9 cellular contexts compared by ENCODE assay signal in the genomic region with DNA sequence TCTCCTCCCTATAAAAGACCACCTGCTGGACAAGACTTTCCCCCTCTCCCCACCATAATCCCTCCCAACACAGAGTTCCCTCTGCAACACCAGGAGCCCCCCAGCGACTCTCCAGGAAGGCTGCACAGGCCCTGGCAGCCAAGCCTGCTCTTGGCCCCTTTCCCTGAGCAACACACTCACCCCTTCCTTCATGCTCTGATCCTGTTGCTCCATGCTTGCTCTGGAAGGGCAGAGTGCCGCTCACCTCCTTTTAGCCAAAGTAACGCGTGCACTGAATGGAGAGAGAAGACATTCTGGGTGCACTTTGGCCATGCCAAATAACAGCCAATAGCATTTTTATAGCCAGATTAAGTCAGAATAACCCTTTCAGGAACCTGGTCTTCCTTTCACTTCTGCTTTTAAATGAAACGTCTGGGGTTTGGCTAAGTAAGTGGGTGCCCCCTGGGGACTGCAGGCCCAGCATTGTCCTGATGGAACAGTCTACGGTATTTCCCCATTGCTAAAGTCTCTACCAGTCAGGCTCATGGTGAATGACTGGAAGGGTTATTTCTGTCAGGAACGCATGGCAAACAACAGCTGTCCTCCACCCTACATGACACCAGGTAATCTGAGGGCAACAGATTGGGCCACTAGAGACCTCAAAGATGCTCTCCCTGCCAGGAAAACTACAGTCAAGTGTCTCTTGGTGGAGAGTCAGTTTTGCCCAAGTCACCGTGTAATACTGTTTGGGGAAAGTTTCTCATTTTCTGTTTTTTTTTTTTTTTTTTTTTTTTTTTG. TPM values are rescaled to one million over a fixed set of nuclear protein-coding genes. Genes with fewer than 3 reads are reported as not detected.
DNase-seq lines count a peak whose midpoint lies in the region; ATAC-seq, FAIRE-seq and TF ChIP-seq lines count a peak whose summit lies in the region.
"Had no signal": no experiment of that assay in that cellular context is flagged by ENCODE, and none has a peak within 500 bp of the region (broad histone marks: within the 10 kb centered on the region; RNA-seq: fewer than 3 reads in every experiment).

A gene with protein sequence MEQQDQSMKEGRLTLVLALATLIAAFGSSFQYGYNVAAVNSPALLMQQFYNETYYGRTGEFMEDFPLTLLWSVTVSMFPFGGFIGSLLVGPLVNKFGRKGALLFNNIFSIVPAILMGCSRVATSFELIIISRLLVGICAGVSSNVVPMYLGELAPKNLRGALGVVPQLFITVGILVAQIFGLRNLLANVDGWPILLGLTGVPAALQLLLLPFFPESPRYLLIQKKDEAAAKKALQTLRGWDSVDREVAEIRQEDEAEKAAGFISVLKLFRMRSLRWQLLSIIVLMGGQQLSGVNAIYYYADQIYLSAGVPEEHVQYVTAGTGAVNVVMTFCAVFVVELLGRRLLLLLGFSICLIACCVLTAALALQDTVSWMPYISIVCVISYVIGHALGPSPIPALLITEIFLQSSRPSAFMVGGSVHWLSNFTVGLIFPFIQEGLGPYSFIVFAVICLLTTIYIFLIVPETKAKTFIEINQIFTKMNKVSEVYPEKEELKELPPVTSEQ (minus strand): TSS at position 312 of the 777 bp plus-strand sequence. CDS start 99 bp downstream, at position 213.

- 15% methylated on average over 7 of the region's 8 CpGs for WGBS in HepG2 (ENCODE audit: low lambda C conversion rate)
- 13 to 14% methylated on average over 8 of the region's 8 CpGs for WGBS in aorta, 2 donors
- whole genome bisulfite sequencing in SK-N-SH (ENCODE audit: low lambda C conversion rate): 91% methylated on average over 7 of the region's 8 CpGs

- no peaks in the 10 kb centered on the region for H3K36me3 ChIP-seq in HepG2 (replicated peaks in 1 of 2; ENCODE audit: control insufficient read depth in 1 of 2, insufficient read depth in 2 of 2, low read length in 2 of 2)
- H3K36me3 ChIP-seq in aorta (ENCODE audit: control insufficient read depth in 1 of 2, insufficient read depth in 2 of 2, low read length in 1 of 2): no peaks in the 10 kb centered on the region
- no peaks in the 10 kb centered on the region for H3K36me3 ChIP-seq in SK-N-SH (replicated peaks in 1 of 2; ENCODE audit: control insufficient read depth in 1 of 2, insufficient read depth in 2 of 2, low read length in 1 of 2)

- no peak within 1 kb of the TSS for H3K27ac Mint-ChIP-seq in T-helper 17 cell

- in situ Hi-C loops in HepG2 (cut with HindIII; ENCODE audit: extremely low pct_ligation_motif_present, low pct_unique_long_range_greater_than_20kb): no loop called here

- CTCF ChIA-PET in HepG2 (lab: Yijun Ruan, JAX; ENCODE audit: low intra/inter-chr PET ratio, low total read pairs): no interaction called here
- CTCF ChIA-PET in SK-N-SH (lab: Yijun Ruan, JAX): no interaction called here

- peaks cover 58% of the 10 kb centered on the region for H3K4me1 ChIP-seq in HepG2 (ENCODE audit: insufficient read depth, low read length)
- no peaks in the 10 kb centered on the region for H3K4me1 ChIP-seq in aorta (ENCODE audit: control insufficient read depth in 1 of 2, insufficient read depth in 2 of 2, low read length in 2 of 2)
- no peaks in the 10 kb centered on the region for H3K4me1 ChIP-seq in SK-N-SH (ENCODE audit: control insufficient read depth in 1 of 2, insufficient read depth in 2 of 2, low read depth in 1 of 2, low read length in 1 of 2)

- POLR2A ChIA-PET in HepG2 (lab: Yijun Ruan, JAX) (no interaction called here), SK-N-SH (lab: Yijun Ruan, JAX) (no interaction called here)

- H3K79me2 ChIP-seq in HepG2 (ENCODE audit: insufficient read depth, low read length) (no peaks in the 10 kb centered on the region), SK-N-SH (ENCODE audit: insufficient read depth) (no peaks in the 10 kb centered on the region)

- BruUV-seq in HepG2 (replicated peaks; lab: Mats Ljungman, UMichigan): no TSS peak

- H3K36me3 Mint-ChIP-seq in T-helper 17 cell (ENCODE audit: low read depth): peaks cover 2% of the 10 kb centered on the region

- H3K9ac ChIP-seq in HepG2 (ENCODE audit: insufficient read depth, low read depth, low read length): no peak within 1 kb of the TSS
- no peak within 1 kb of the TSS for H3K9ac ChIP-seq in SK-N-SH

- H2AFZ ChIP-seq in HepG2 (ENCODE audit: low read length) (peak within 1 kb of the TSS; percentile 64), SK-N-SH (ENCODE audit: low read depth) (no peak within 1 kb of the TSS)

- H3K27ac ChIP-seq in HepG2 (ENCODE audit: extremely low read length, insufficient read depth, low read length) (no peak within 1 kb of the TSS), aorta (ENCODE audit: low read depth in 1 of 2, low read length in 2 of 2) (no peak within 1 kb of the TSS), SK-N-SH (ENCODE audit: low read depth in 2 of 2, low read length in 1 of 2) (no peak within 1 kb of the TSS)

- intact Hi-C loops in HepG2 (cut with micrococcal nuclease; ENCODE audit: unreplicated experiment) (no loop called here), aorta (cut with DNase I) (no loop called here), posterior cingulate gyrus (cut with DNase I) (no loop called here)

- no peaks in the 10 kb centered on the region for H3K9me2 ChIP-seq in SK-N-SH

- TF ChIP-seq RAD21 in HepG2 (CRISPR knock-in tag; IDR thresholded peaks at IDR 0.05) (no peak), SK-N-SH (IDR thresholded peaks at IDR 0.05; ENCODE audit: low read length) (no peak)

- H4K20me1 ChIP-seq in HepG2 (ENCODE audit: insufficient read depth, low read length): no peaks in the 10 kb centered on the region
- H4K20me1 ChIP-seq in SK-N-SH (ENCODE audit: insufficient read depth): no peaks in the 10 kb centered on the region

- H3K4me3 ChIP-seq in HepG2 (replicated peaks in 1 of 3; ENCODE audit: insufficient read depth in 1 of 3, low read depth in 2 of 3, low read length in 3 of 3) (peak within 1 kb of the TSS in 1 of 3 experiments; percentile 12; a peak in 2 of 6 replicates), aorta (ENCODE audit: low read length in 2 of 2) (no peak within 1 kb of the TSS), SK-N-SH (ENCODE audit: low read depth in 2 of 2, low read length in 1 of 2) (no peak within 1 kb of the TSS)

- no peaks in the 10 kb centered on the region for H3F3A ChIP-seq in SK-N-SH (replicated peaks; ENCODE audit: insufficient read depth)

- DNase-seq in DMS79 (lab: John Stamatoyannopoulos, UW) (peak; percentile 73), T-helper 17 cell (no peak), HepG2 (ENCODE audit: low spot score) (no peak), aorta (no peak), SK-N-SH (no peak), posterior cingulate gyrus (no peak)

- peak within 1 kb of the TSS; percentile 73 for H3K4me3 Mint-ChIP-seq in T-helper 17 cell

- H3K4me2 ChIP-seq in HepG2 (ENCODE audit: low read depth, low read length) (peak within 1 kb of the TSS; percentile 61), SK-N-SH (no peak within 1 kb of the TSS)

- H3K9me3 ChIP-seq in T-helper 17 cell (ENCODE audit: control insufficient read depth, low read length, poor library complexity, severe bottlenecking) (no peaks in the 10 kb centered on the region), HepG2 (ENCODE audit: low read length) (no peaks in the 10 kb centered on the region), aorta (ENCODE audit: control insufficient read depth, low read length) (no peaks in the 10 kb centered on the region), SK-N-SH (no peaks in the 10 kb centered on the region)

- H3K27me3 Mint-ChIP-seq in T-helper 17 cell: peaks cover 28% of the 10 kb centered on the region

- TF ChIP-seq EP300 in HepG2 (IDR thresholded peaks at IDR 0.05; ENCODE audit: low read depth in 2 of 2, low read length in 2 of 2): no peak
- TF ChIP-seq EP300 in HepG2 (CRISPR knock-in tag; IDR thresholded peaks at IDR 0.05; ENCODE audit: borderline replicate concordance): no peak
- no peak for TF ChIP-seq EP300 in SK-N-SH (IDR thresholded peaks at IDR 0.05; ENCODE audit: borderline replicate concordance in 1 of 2, low read depth in 1 of 2, low read length in 1 of 2)

- no peak for TF ChIP-seq POLR2A in HepG2 (IDR thresholded peaks at IDR 0.05; ENCODE audit: insufficient read depth in 1 of 2, low read depth in 2 of 2, low read length in 2 of 2)

- TF ChIP-seq CTCF in HepG2 (CRISPR knock-in tag; IDR thresholded peaks at IDR 0.05): no peak
- no peak for TF ChIP-seq CTCF in SK-N-SH (IDR thresholded peaks at IDR 0.05)

- ATAC-seq in GM19452 (IDR thresholded peaks at IDR 0.05; ENCODE audit: unreplicated experiment) (peak; percentile 87), HG03354 (IDR thresholded peaks at IDR 0.05; ENCODE audit: poor library complexity, severe bottlenecking, unreplicated experiment) (peak; percentile 91), T-helper 17 cell (peak; percentile 70), HepG2 (peak; percentile 55), aorta (ENCODE audit: low FRiP score) (peak; percentile 23)
- ATAC-seq: HCT116 had no signal

- peaks cover 9% of the 10 kb centered on the region for H3K4me1 Mint-ChIP-seq in T-helper 17 cell

- H3K27me3 ChIP-seq in HepG2 (ENCODE audit: control insufficient read depth in 1 of 2, insufficient read depth in 2 of 2, low read length in 2 of 2) (peaks cover 2 to 10% of the 10 kb centered on the region in 2 experiments; a peak in 4 of 5 replicates), aorta (ENCODE audit: control insufficient read depth in 1 of 2, insufficient read depth in 2 of 2, low read length in 1 of 2) (no peaks in the 10 kb centered on the region), SK-N-SH (ENCODE audit: insufficient read depth) (no peaks in the 10 kb centered on the region)

- FAIRE-seq in HepG2 (lab: Jason Lieb, UNC): no peak

RNA-seq across cellular contexts. Expression of the gene that starts here (rescaled TPM):
- total RNA-seq in T-helper 17 cell: under 1 TPM in 1 of 2 donors, not detected in 1; 0.85 TPM
- total RNA-seq in HepG2 (2016; rRNA removed; fragmentation: Illumina TruSeq; extraction: Trizol): 0.04 TPM in 1 of 2 replicates, not detected in the other
- not detected in 2 replicates for total RNA-seq in HepG2 (2016; cell fraction: cytosol; rRNA removed; fragmentation: Illumina TruSeq; extraction: Trizol; ENCODE audit: low read depth)
- not detected in 2 replicates for total RNA-seq in HepG2 (2016; cell fraction: insoluble cytoplasmic fraction; rRNA removed; fragmentation: Illumina TruSeq; extraction: Trizol)
- total RNA-seq in HepG2 (2016; cell fraction: membrane; rRNA removed; fragmentation: Illumina TruSeq; extraction: Trizol): not detected in 2 replicates
- total RNA-seq in HepG2 (2016; cell fraction: nucleus; rRNA removed; fragmentation: Illumina TruSeq; extraction: Trizol): not detected in 2 replicates
- polyA plus RNA-seq in HepG2 (2011; rRNA removed): 0.54 and 0.80 TPM in 2 replicates
- 0.27 and 0.46 TPM in 2 replicates for polyA plus RNA-seq in HepG2 (2011; cell fraction: cytosol; rRNA removed)
- 2.7 and 3.8 TPM in 2 replicates for polyA plus RNA-seq in HepG2 (2011; cell fraction: nucleus; rRNA removed)
- 0.16 and 0.68 TPM in 2 replicates for polyA plus RNA-seq in HepG2 (2012)
- polyA plus RNA-seq in HepG2 (2016; cell fraction: cytosol; fragmentation: Illumina TruSeq; extraction: Trizol; ENCODE audit: low read depth): not detected in 2 replicates
- not detected in 2 replicates for polyA plus RNA-seq in HepG2 (2016; cell fraction: insoluble cytoplasmic fraction; fragmentation: Illumina TruSeq; extraction: Trizol; ENCODE audit: low read depth)
- not detected in 2 replicates for polyA plus RNA-seq in HepG2 (2016; cell fraction: membrane; fragmentation: Illumina TruSeq; extraction: Trizol; ENCODE audit: low read depth)
- not detected in 2 replicates for polyA plus RNA-seq in HepG2 (2016; cell fraction: nucleus; fragmentation: Illumina TruSeq; extraction: Trizol; ENCODE audit: insufficient read depth, low read depth)
- 0.24 TPM in 1 of 2 replicates, not detected in the other for polyA minus RNA-seq in HepG2 (2011; rRNA and poly(A)+ RNA removed; ENCODE audit: low replicate concordance)
- 0.99 TPM in 1 of 2 replicates, not detected in the other for polyA minus RNA-seq in HepG2 (2011; cell fraction: cytosol; rRNA and poly(A)+ RNA removed)
- 1.2 TPM in 1 of 2 replicates, not detected in the other for polyA minus RNA-seq in HepG2 (2011; cell fraction: nucleus; rRNA and poly(A)+ RNA removed)
- 10 to 100 TPM in 1 of 2 donors, 1 to 10 TPM in 1; 5.8 to 17.5 TPM for total RNA-seq in aorta
- 10 to 100 TPM in 1 of 2 donors, under 1 TPM in 1; 0.31 to 10.5 TPM for polyA plus RNA-seq in aorta
- 0.02 TPM in 2 replicates for polyA plus RNA-seq in SK-N-SH (2012; rRNA removed)
- 0.01 TPM in 1 of 2 replicates, not detected in the other for polyA plus RNA-seq in SK-N-SH (2012; cell fraction: cytosol; rRNA removed)
- 0.07 and 0.14 TPM in 2 replicates for polyA plus RNA-seq in SK-N-SH (2012; cell fraction: nucleus; rRNA removed)

Comparison
In these comparisons a context has a peak if more than half of its experiments do, and no peak if none do; other contexts are left out.
1. Peak in ATAC-seq in T-helper 17 cell; RNA of the gene not detected or under 1 TPM.
2. ATAC-seq: peak in every context shown above with its lines; median percentile 91 in HG03354; 87 in GM19452; 70 in T-helper 17 cell; 55 in HepG2; 23 in aorta.